ENCODE assay signal across 10 cellular contexts in the genomic region with DNA sequence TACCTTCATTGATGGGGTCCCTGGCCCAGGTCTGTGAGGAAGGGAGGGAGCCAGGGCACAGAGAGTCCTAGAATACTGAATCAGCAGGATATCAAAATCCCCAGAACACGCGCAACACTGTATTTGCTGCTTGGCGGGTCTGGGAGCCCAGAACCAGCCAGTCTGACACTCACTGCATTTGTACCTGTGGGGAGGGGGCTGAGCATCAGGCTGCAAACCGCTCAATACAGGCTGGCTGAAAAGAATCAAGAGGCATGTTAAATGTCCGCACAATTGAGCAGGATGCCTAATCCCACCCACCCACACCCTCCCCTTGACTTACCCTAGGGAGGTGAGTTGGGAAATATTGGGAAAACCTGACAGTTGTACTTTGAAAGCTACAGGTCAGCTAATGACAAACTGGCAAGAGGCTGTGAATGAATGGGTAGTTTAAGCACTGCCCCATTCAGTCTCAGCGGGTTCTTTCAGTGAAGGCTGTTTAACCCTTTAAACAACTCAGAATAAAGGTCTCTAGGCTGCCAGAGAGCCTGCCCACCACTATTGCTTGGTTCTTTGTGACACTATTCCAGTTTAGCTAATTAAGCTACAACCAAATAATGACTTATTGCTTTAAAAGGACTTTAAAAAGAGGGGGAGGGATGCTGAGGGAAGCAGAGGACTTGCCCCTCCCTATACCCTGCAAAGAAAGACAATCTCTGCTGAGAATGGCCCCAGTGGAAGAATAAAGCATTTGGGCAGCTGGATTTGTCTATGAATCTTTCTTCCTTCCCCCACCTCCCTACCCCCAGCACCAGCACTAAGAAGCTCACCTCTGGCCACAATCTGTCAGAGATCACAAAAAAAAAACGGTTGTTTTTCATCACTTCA. TPM values are rescaled to one million over a fixed set of nuclear protein-coding genes. Genes with fewer than 3 reads are reported as not detected.
A peak's percentile ranks its signal among the peaks of the same experiment; 100 is the strongest.
DNase-seq lines count a peak whose midpoint lies in the region; ATAC-seq and TF ChIP-seq lines count a peak whose summit lies in the region.
"Had no signal": no experiment of that assay in that cellular context is flagged by ENCODE, and none has a peak within 500 bp of the region (broad histone marks: within the 10 kb centered on the region; RNA-seq: fewer than 3 reads in every experiment).

No MANE protein-coding gene starts in this region.

- intact Hi-C loops in A673 (cut with micrococcal nuclease; ENCODE audit: unreplicated experiment) (loop anchor here (5.0 to 10.0 kb wide), 4 partner anchors 68 to 555 kb away; no protein-coding TSS in a partner anchor), posterior cingulate gyrus (cut with DNase I) (loop anchor here (10.0 kb wide), 2 partner anchors 165 to 225 kb away; no protein-coding TSS in a partner anchor)

- TF ChIP-seq CTCF in A673 (conservative IDR thresholded peaks at IDR 0.05; ENCODE audit: low read depth, low read length) (no peak), epithelial cell of esophagus (IDR thresholded peaks at IDR 0.05; ENCODE audit: insufficient read depth, low read depth, low read length, missing control alignments) (no peak)

- H3K4me1 ChIP-seq in A673 (ENCODE audit: insufficient read depth, low read length, poor library complexity, severe bottlenecking) (peaks cover 85% of the 10 kb centered on the region), HUES64 (ENCODE audit: insufficient read depth, low read length) (peaks cover 62% of the 10 kb centered on the region), mucosa of rectum (ENCODE audit: control insufficient read depth in 2 of 2, insufficient read depth in 2 of 2, low read length in 2 of 2) (peaks cover 38 to 48% of the 10 kb centered on the region in 2 donors)

- no TSS peak for BruUV-seq in A673 (replicated peaks; lab: Mats Ljungman, UMichigan)

- POLR2A ChIA-PET in A673 (lab: Charles Lee; ENCODE audit: low non-redundant PET) = no interaction called here

- peak overlapping the region; percentile 19 for H3K4me3 ChIP-seq in A673 (ENCODE audit: low read depth, low read length, poor library complexity, severe bottlenecking)
- peak overlapping the region; percentile 95 for H3K4me3 ChIP-seq in HUES64 (ENCODE audit: low read length)
- no peak overlapping the region for H3K4me3 ChIP-seq in epithelial cell of esophagus (ENCODE audit: low read length)
- H3K4me3 ChIP-seq in mucosa of rectum (ENCODE audit: low read length in 2 of 2) = peak overlapping the region; percentile 32 to 56

- H3K9me3 ChIP-seq in A673 (ENCODE audit: low read depth, low read length, poor library complexity, severe bottlenecking) (no peaks in the 10 kb centered on the region), HUES64 (ENCODE audit: insufficient read depth, low read depth, low read length) (no peaks in the 10 kb centered on the region), mucosa of rectum (ENCODE audit: control insufficient read depth in 2 of 2, low read length in 2 of 2) (no peaks in the 10 kb centered on the region)

- no peaks in the 10 kb centered on the region for H3K27me3 ChIP-seq in A673 (replicated peaks; ENCODE audit: insufficient read depth, low read depth, low read length, poor library complexity)
- H3K27me3 ChIP-seq in HUES64 (ENCODE audit: insufficient read depth, low read length) = no peaks in the 10 kb centered on the region; the same call in 1 of the 2 replicates
- H3K27me3 ChIP-seq in mucosa of rectum (ENCODE audit: control insufficient read depth in 2 of 2, insufficient read depth in 2 of 2, low read length in 2 of 2) = no peaks in the 10 kb centered on the region

- H3K36me3 ChIP-seq in A673 (ENCODE audit: insufficient read depth, low read length, poor library complexity, severe bottlenecking) (peaks cover 3% of the 10 kb centered on the region), HUES64 (ENCODE audit: insufficient read depth, low read length) (peaks cover 73% of the 10 kb centered on the region), mucosa of rectum (ENCODE audit: control insufficient read depth in 2 of 2, insufficient read depth in 2 of 2, low read length in 2 of 2) (peaks cover 0 to 3% of the 10 kb centered on the region in 2 donors)

- WGBS in HUES64 = 17% methylated on average over 6 of the region's 7 CpGs

- no peak for ATAC-seq in HG02840 (IDR thresholded peaks at IDR 0.05; ENCODE audit: low FRiP score, unreplicated experiment)

- CTCF ChIA-PET in A673 (lab: Charles Lee) = no interaction called here

- H3K27ac ChIP-seq in A673 (ENCODE audit: low read depth, low read length, poor library complexity, severe bottlenecking) = peak overlapping the region; percentile 54
- peak overlapping the region; percentile 5; the same call in 1 of the 2 replicates for H3K27ac ChIP-seq in HUES64 (ENCODE audit: low read depth, low read length)
- peak overlapping the region; percentile 69 to 75 for H3K27ac ChIP-seq in mucosa of rectum (ENCODE audit: low read depth in 2 of 2, low read length in 2 of 2)

- H3K9ac ChIP-seq in HUES64 (ENCODE audit: low read depth, low read length) (no peak overlapping the region), mucosa of rectum (ENCODE audit: low read depth in 1 of 2, low read length in 2 of 2) (no peak overlapping the region)

- DNase-seq in A673 (ENCODE audit: low spot score) = no peak
- DNase-seq in epithelial cell of esophagus (ENCODE audit: low read depth) = peak; percentile 26
- DNase-seq in posterior cingulate gyrus = no peak
- no peak for DNase-seq in germinal center (ENCODE audit: low spot score)
- no peak for DNase-seq in retina
- DNase-seq: CD4-positive, CD25-positive, alpha-beta regulatory T cell; NCI-H1930 had no signal

RNA-seq across cellular contexts. Expression of gene SPRY4, which starts 5.0 kb away (rescaled TPM):
- total RNA-seq in A673 (2021) = 35.5 and 35.6 TPM in 2 replicates
- 64.4 TPM for polyA plus RNA-seq in HUES64 (2013, experiment 1 of 2)
- polyA plus RNA-seq in HUES64 (2013, experiment 2 of 2) = 80.8 TPM
- polyA plus RNA-seq: CD4-positive, CD25-positive, alpha-beta regulatory T cell had no signal

Comparison
In these comparisons a context has a peak if more than half of its experiments do, and no peak if none do; other contexts are left out.
1. H3K27ac ChIP-seq: peak in every context shown above with its lines; median percentile 72 in mucosa of rectum; 54 in A673; 5 in HUES64.